Comparison of ENCODE assay signal across 1 cellular context in genomic region chr5:10832987-10833386, GRCh38.
TF ChIP-seq lines count a peak whose summit lies in the region.

No MANE protein-coding gene starts in this region.

TF ChIP-seq in SK-N-SH, 30 proteins besides CTCF, POLR2A, EP300 and RAD21:
- no peak for TF ChIP-seq ELF1 (IDR thresholded peaks at IDR 0.05)
- no peak for TF ChIP-seq TAF1 (IDR thresholded peaks at IDR 0.05; ENCODE audit: borderline replicate concordance, low read depth, low read length)
- no peak for TF ChIP-seq EZH2phosphoT487 (IDR thresholded peaks at IDR 0.05; ENCODE audit: borderline replicate concordance, low read depth)
- no peak for TF ChIP-seq GATA2 (CRISPR knock-in tag; IDR thresholded peaks at IDR 0.05)
- no peak for TF ChIP-seq POLR2AphosphoS5 (IDR thresholded peaks at IDR 0.05; ENCODE audit: low read depth, low read length)
- no peak for TF ChIP-seq FOXJ3 (CRISPR knock-in tag; IDR thresholded peaks at IDR 0.05)
- TF ChIP-seq USF2 (IDR thresholded peaks at IDR 0.05; ENCODE audit: borderline replicate concordance, low read depth, low read length): no peak
